8 cellular contexts compared by ENCODE assay signal in genomic region chr15:88878720-88879184, GRCh38. TPM values are rescaled to one million over a fixed set of nuclear protein-coding genes. Genes with fewer than 3 reads are reported as not detected.
DNase-seq lines count a peak whose midpoint lies in the region; ATAC-seq, FAIRE-seq and TF ChIP-seq lines count a peak whose summit lies in the region.

No MANE protein-coding gene starts in this region.

- no peaks in the 10 kb centered on the region for H3K27me3 ChIP-seq in foreskin keratinocyte
- no peaks in the 10 kb centered on the region for H3K27me3 ChIP-seq in small intestine (ENCODE audit: control insufficient read depth in 2 of 2, insufficient read depth in 2 of 2, low read length in 2 of 2)

- 73 to 81% (median 75%) methylated on average over 17 to 18 of the region's 18 CpGs for WGBS in small intestine, 3 donors

- ATAC-seq in GM21619 (IDR thresholded peaks at IDR 0.05; ENCODE audit: unreplicated experiment) (peak; percentile 71), foreskin keratinocyte (peak; percentile 80), GM19328 (IDR thresholded peaks at IDR 0.05; ENCODE audit: unreplicated experiment) (no peak)

- FAIRE-seq in small intestine (lab: Jason Lieb, UNC) = no peak

- H3K27ac ChIP-seq in foreskin keratinocyte (no peak overlapping the region), small intestine (ENCODE audit: low read depth in 1 of 2, low read length in 1 of 2) (no peak overlapping the region)

- H3K4me1 ChIP-seq in foreskin keratinocyte (no peaks in the 10 kb centered on the region), small intestine (ENCODE audit: control insufficient read depth in 2 of 2, insufficient read depth in 1 of 2, low read depth in 1 of 2, low read length in 1 of 2) (no peaks in the 10 kb centered on the region)

- TF ChIP-seq CTCF in foreskin keratinocyte (conservative IDR thresholded peaks at IDR 0.05) = peak; percentile 78

- no peaks in the 10 kb centered on the region for H3K9me3 ChIP-seq in small intestine (ENCODE audit: control insufficient read depth, low read depth)

- DNase-seq in DMS53 treated with DMSO at 0.1 percent for 48 hours (lab: John Stamatoyannopoulos, UW; ENCODE audit: unreplicated experiment) = peak; percentile 28
- peak; percentile 37 for DNase-seq in NCI-H510A (lab: John Stamatoyannopoulos, UW)
- peak; percentile 64 for DNase-seq in activated CD8-positive, alpha-beta memory T cell treated with anti-CD3 and anti-CD28 coated beads for 24 hours
- no peak for DNase-seq in foreskin keratinocyte
- peak; percentile 23 for DNase-seq in small intestine
- no peak for DNase-seq in NCI-H446 treated with DMSO at 0.1 percent for 48 hours (lab: John Stamatoyannopoulos, UW)

- no peak overlapping the region for H3K4me3 ChIP-seq in small intestine (ENCODE audit: low read depth in 1 of 2, low read length in 2 of 2)

- peaks cover 0 to 2% of the 10 kb centered on the region in 2 donors for H3K36me3 ChIP-seq in small intestine (ENCODE audit: control insufficient read depth in 2 of 2, insufficient read depth in 2 of 2, low read length in 2 of 2)

RNA-seq across cellular contexts. Expression of gene HAPLN3, which starts 16.6 kb away (rescaled TPM):
- total RNA-seq in foreskin keratinocyte = 5.4 and 6.0 TPM in 2 replicates
- polyA plus RNA-seq in foreskin keratinocyte = 6.2 and 6.7 TPM in 2 replicates
- polyA plus RNA-seq in small intestine = 1 to 10 TPM in 1 of 3 donors, under 1 TPM in 1, not detected in 1; 0.27 to 7.6 TPM

RNA-seq across cellular contexts. Expression of gene MFGE8, which starts 34.4 kb away (rescaled TPM):
- total RNA-seq in foreskin keratinocyte = 38.2 and 85.4 TPM in 2 replicates
- polyA plus RNA-seq in foreskin keratinocyte (57.2 and 120 TPM in 2 replicates), small intestine (100 to 1,000 TPM in 1 of 3 donors, 1 to 10 TPM in 2; 4.0 to 104 (median 9.7) TPM)

Comparison
In these comparisons a context has a peak if more than half of its experiments do, and no peak if none do; other contexts are left out.
1. DNase-seq: peak in DMS53 treated with DMSO at 0.1 percent for 48 hours (single experiment), NCI-H510A (single experiment), activated CD8-positive, alpha-beta memory T cell treated with anti-CD3 and anti-CD28 coated beads for 24 hours (single experiment) and small intestine (single experiment); none in foreskin keratinocyte (0 of 2) and NCI-H446 treated with DMSO at 0.1 percent for 48 hours (single experiment).